Comparison of ENCODE assay signal across 10 cellular contexts in genomic region chr6:68718379-68719073, GRCh38.
DNase-seq lines count a peak whose midpoint lies in the region; ATAC-seq and TF ChIP-seq lines count a peak whose summit lies in the region.
"Had no signal": no experiment of that assay in that cellular context is flagged by ENCODE, and none has a peak within 500 bp of the region (broad histone marks: within the 10 kb centered on the region; RNA-seq: fewer than 3 reads in every experiment).

No MANE protein-coding gene starts in this region.

- TF ChIP-seq EP300 in neural cell (conservative IDR thresholded peaks at IDR 0.05; ENCODE audit: poor library complexity, severe bottlenecking) = no peak

- ATAC-seq in HG02938 (IDR thresholded peaks at IDR 0.05; ENCODE audit: unreplicated experiment) (no peak), HG03039 (IDR thresholded peaks at IDR 0.05; ENCODE audit: unreplicated experiment) (no peak)
- ATAC-seq: activated naive CD8-positive, alpha-beta T cell treated with anti-CD3 and anti-CD28 coated beads, Interleukin-2, amount 50 U/mL, for 24 hours had no signal

- H3K36me3 ChIP-seq in neural cell (ENCODE audit: insufficient read depth, low read length) (no peaks in the 10 kb centered on the region), vagina (no peaks in the 10 kb centered on the region)
- no peaks in the 10 kb centered on the region for H3K36me3 ChIP-seq in CD4-positive, alpha-beta memory T cell (ENCODE audit: insufficient read depth, low read length)

- H4K20me1 ChIP-seq in neural cell (ENCODE audit: insufficient read depth) = no peaks in the 10 kb centered on the region

- no peaks in the 10 kb centered on the region for H3K27me3 Mint-ChIP-seq in CD4-positive, alpha-beta memory T cell
- H3K27me3 Mint-ChIP-seq: activated naive CD8-positive, alpha-beta T cell treated with anti-CD3 and anti-CD28 coated beads, Interleukin-2, amount 50 U/mL, for 24 hours had no signal

- H3F3A ChIP-seq in neural cell (ENCODE audit: insufficient read depth, low read length, poor library complexity, severe bottlenecking) = no peaks in the 10 kb centered on the region

- intact Hi-C loops in vagina (cut with DNase I) = no loop called here
- intact Hi-C loops in CD4-positive, alpha-beta memory T cell (cut with micrococcal nuclease) = no loop called here

- H3K4me3 ChIP-seq in neural cell (ENCODE audit: low read length) (no peak overlapping the region), vagina (no peak overlapping the region)
- no peak overlapping the region for H3K4me3 ChIP-seq in CD4-positive, alpha-beta memory T cell (ENCODE audit: low read length in 2 of 2)

- no peaks in the 10 kb centered on the region for H3K36me3 Mint-ChIP-seq in CD4-positive, alpha-beta memory T cell

- TF ChIP-seq POLR2A in vagina (IDR thresholded peaks at IDR 0.05) = no peak

- no peak for TF ChIP-seq RAD21 in neural cell (conservative IDR thresholded peaks at IDR 0.05)

- no peaks in the 10 kb centered on the region for H3K9me3 ChIP-seq in neural cell (ENCODE audit: low read length)
- no peaks in the 10 kb centered on the region for H3K9me3 ChIP-seq in vagina
- no peaks in the 10 kb centered on the region for H3K9me3 ChIP-seq in CD4-positive, alpha-beta memory T cell (ENCODE audit: control insufficient read depth in 1 of 2, low read length in 2 of 2)

- H3K4me1 ChIP-seq in vagina = no peaks in the 10 kb centered on the region
- no peaks in the 10 kb centered on the region for H3K4me1 ChIP-seq in CD4-positive, alpha-beta memory T cell (ENCODE audit: insufficient read depth, low read length)

- H3K4me3 Mint-ChIP-seq in CD4-positive, alpha-beta memory T cell = no peak overlapping the region
- H3K4me3 Mint-ChIP-seq: activated naive CD8-positive, alpha-beta T cell treated with anti-CD3 and anti-CD28 coated beads, Interleukin-2, amount 50 U/mL, for 24 hours; T-helper 1 cell treated with Interleukin-12 subunit alpha and Interleukin-12 subunit beta and Interleukin-4 antibody, amounts not matched to agents 30 μg/mL and 1 μg/mL, for 36 hours had no signal

- no peaks in the 10 kb centered on the region for H3K27me3 ChIP-seq in neural cell (ENCODE audit: insufficient read depth, low read depth, low read length)
- H3K27me3 ChIP-seq in vagina = no peaks in the 10 kb centered on the region
- H3K27me3 ChIP-seq in CD4-positive, alpha-beta memory T cell (ENCODE audit: insufficient read depth, low read length) = no peaks in the 10 kb centered on the region

- no peak overlapping the region for H3K27ac Mint-ChIP-seq in CD4-positive, alpha-beta memory T cell
- H3K27ac Mint-ChIP-seq: activated naive CD8-positive, alpha-beta T cell treated with anti-CD3 and anti-CD28 coated beads, Interleukin-2, amount 50 U/mL, for 24 hours; T-helper 1 cell treated with Interleukin-12 subunit alpha and Interleukin-12 subunit beta and Interleukin-4 antibody, amounts not matched to agents 30 μg/mL and 1 μg/mL, for 36 hours had no signal

- no peaks in the 10 kb centered on the region for H3K79me2 ChIP-seq in neural cell (replicated peaks; ENCODE audit: insufficient read depth, low read length)

- DNase-seq in HPDE6-E6E7 (ENCODE audit: extremely low spot score) (peak; percentile 11), NCI-H345 treated with DMSO at 0.1 percent for 48 hours (lab: John Stamatoyannopoulos, UW; ENCODE audit: unreplicated experiment) (peak; percentile 95), cerebellum (ENCODE audit: low spot score) (peak; percentile 17), vagina (ENCODE audit: extremely low spot score in 2 of 2) (no peak)
- DNase-seq in CD4-positive, alpha-beta memory T cell = no peak
- DNase-seq: activated naive CD8-positive, alpha-beta T cell treated with anti-CD3 and anti-CD28 coated beads, Interleukin-2, amount 50 U/mL, for 24 hours had no signal

- POLR2A ChIA-PET in CD4-positive, alpha-beta memory T cell (lab: Charles Lee; ENCODE audit: partially characterized antibody) = no interaction called here

- no peaks in the 10 kb centered on the region for H3K9me2 ChIP-seq in neural cell (ENCODE audit: insufficient read depth, low read length)

- no peak for TF ChIP-seq CTCF in neural cell (IDR thresholded peaks at IDR 0.05; ENCODE audit: poor library complexity, severe bottlenecking)
- TF ChIP-seq CTCF in vagina (IDR thresholded peaks at IDR 0.05) = no peak

- CTCF ChIA-PET in CD4-positive, alpha-beta memory T cell (lab: Charles Lee; ENCODE audit: partially characterized antibody) = no interaction called here

- H3K4me1 Mint-ChIP-seq in CD4-positive, alpha-beta memory T cell = no peaks in the 10 kb centered on the region
- H3K4me1 Mint-ChIP-seq: activated naive CD8-positive, alpha-beta T cell treated with anti-CD3 and anti-CD28 coated beads, Interleukin-2, amount 50 U/mL, for 24 hours had no signal

- H2AFZ ChIP-seq in neural cell (ENCODE audit: low read depth, low read length) = no peak overlapping the region

- H3K9ac ChIP-seq in neural cell (ENCODE audit: low read length) = no peak overlapping the region

- H3K27ac ChIP-seq in neural cell (ENCODE audit: low read length) (no peak overlapping the region), vagina (no peak overlapping the region)
- no peak overlapping the region for H3K27ac ChIP-seq in CD4-positive, alpha-beta memory T cell (ENCODE audit: low read depth, low read length)

- no peak overlapping the region for H3K4me2 ChIP-seq in neural cell (ENCODE audit: low read length)

- H3K9me3 Mint-ChIP-seq in CD4-positive, alpha-beta memory T cell = peaks cover 0 to 8% (median 0%) of the 10 kb centered on the region in 8 donors
- H3K9me3 Mint-ChIP-seq: activated naive CD8-positive, alpha-beta T cell treated with anti-CD3 and anti-CD28 coated beads, Interleukin-2, amount 50 U/mL, for 24 hours had no signal

TF ChIP-seq in neural cell, 6 proteins besides CTCF, POLR2A, EP300 and RAD21:
- TF ChIP-seq MXI1 (conservative IDR thresholded peaks at IDR 0.05; ENCODE audit: poor library complexity, severe bottlenecking) (no peak), POLR2AphosphoS5 (IDR thresholded peaks at IDR 0.05) (peak; percentile 33)

Comparison
In these comparisons a context has a peak if more than half of its experiments do, and no peak if none do; other contexts are left out.
1. DNase-seq: peak in HPDE6-E6E7 (single experiment), NCI-H345 treated with DMSO at 0.1 percent for 48 hours (single experiment) and cerebellum (single experiment); none in vagina (0 of 2) and CD4-positive, alpha-beta memory T cell (0 of 5).